8 cellular contexts compared by ENCODE assay signal in genomic region chr3:39065197-39065596, GRCh38. TPM values are rescaled to one million over a fixed set of nuclear protein-coding genes. Genes with fewer than 3 reads are reported as not detected.
DNase-seq lines count a peak whose midpoint lies in the region; ATAC-seq and TF ChIP-seq lines count a peak whose summit lies in the region.

No MANE protein-coding gene starts in this region.

- H3K4me3 ChIP-seq in fibroblast of the aortic adventitia (ENCODE audit: low read depth, low read length), result no peak overlapping the region

- DNase-seq in SHP77 (lab: John Stamatoyannopoulos, UW) (peak; percentile 2 to 17), SHP77 treated with DMSO at 0.1 percent for 48 hours (lab: John Stamatoyannopoulos, UW) (no peak), SW 1271 (lab: John Stamatoyannopoulos, UW) (peak; percentile 8 to 60), fibroblast of the aortic adventitia (ENCODE audit: low read depth) (peak; percentile 39)
- peak; percentile 6 for DNase-seq in stimulated activated CD4-positive, alpha-beta T cell treated with anti-CD3 and anti-CD28 coated beads, Interleukin-4, amount 100 ng/mL, for 1 hour
- DNase-seq in activated effector memory CD4-positive, alpha-beta T cell treated with Interleukin-2 at 50 U/mL for 16 hours, result no peak

- ATAC-seq in GM21367 (IDR thresholded peaks at IDR 0.05; ENCODE audit: unreplicated experiment), result peak; percentile 94
- ATAC-seq in HG03469 (IDR thresholded peaks at IDR 0.05; ENCODE audit: unreplicated experiment), result peak; percentile 91

- peak; percentile 61 for TF ChIP-seq CTCF in fibroblast of the aortic adventitia (IDR thresholded peaks at IDR 0.05; ENCODE audit: insufficient read depth, low read length)

RNA-seq across cellular contexts. Expression of gene WDR48, which starts 13.4 kb away (rescaled TPM):
- total RNA-seq in fibroblast of the aortic adventitia (ENCODE audit: low replicate concordance), result 30.1 and 41.3 TPM in 2 replicates

RNA-seq across cellular contexts. Expression of gene SCN11A, which starts 13.5 kb away (rescaled TPM):
- total RNA-seq in fibroblast of the aortic adventitia (ENCODE audit: low replicate concordance), result under 0.01 and 0.25 TPM in 2 replicates

RNA-seq across cellular contexts. Expression of gene GORASP1, which starts 42.2 kb away (rescaled TPM):
- total RNA-seq in fibroblast of the aortic adventitia (ENCODE audit: low replicate concordance), result 24.0 and 29.7 TPM in 2 replicates

RNA-seq across cellular contexts. Expression of gene TTC21A, which starts 42.3 kb away (rescaled TPM):
- 2.4 and 3.8 TPM in 2 replicates for total RNA-seq in fibroblast of the aortic adventitia (ENCODE audit: low replicate concordance)

Comparison
In these comparisons a context has a peak if more than half of its experiments do, and no peak if none do; other contexts are left out.
1. DNase-seq: peak in SHP77 (2 of 2), SW 1271 (2 of 2), fibroblast of the aortic adventitia (single experiment) and stimulated activated CD4-positive, alpha-beta T cell treated with anti-CD3 and anti-CD28 coated beads, Interleukin-4, amount 100 ng/mL, for 1 hour (single experiment); none in SHP77 treated with DMSO at 0.1 percent for 48 hours (single experiment) and activated effector memory CD4-positive, alpha-beta T cell treated with Interleukin-2 at 50 U/mL for 16 hours (single experiment).